In genomic region chr1:167722870-167723251, GRCh38 we compare ENCODE assay signal across 8 cellular contexts. TPM values are rescaled to one million over a fixed set of nuclear protein-coding genes. Genes with fewer than 3 reads are reported as not detected.
A peak's percentile ranks its signal among the peaks of the same experiment; 100 is the strongest.
DNase-seq lines count a peak whose midpoint lies in the region; ATAC-seq and TF ChIP-seq lines count a peak whose summit lies in the region.

No MANE protein-coding gene starts in this region.

- H3K4me3 Mint-ChIP-seq in activated T-helper 1 cell treated with anti-CD3 and anti-CD28 coated beads, Interleukin-12 subunit alpha, Interleukin-12 subunit beta, Interleukin-2, Interleukin-4 antibody, amounts not matched to agents 30 ng/mL and 10 ng/mL and 1 ng/mL, durations not matched to agents 14 hours and 24 hours and 36 hours = peak overlapping the region; percentile 85

- POLR2A ChIA-PET in SK-N-SH (lab: Yijun Ruan, JAX) = no interaction called here

- peaks cover 11 to 22% of the 10 kb centered on the region in 2 experiments; a peak in 3 of 4 replicates for H3K4me1 ChIP-seq in SK-N-SH (ENCODE audit: control insufficient read depth in 1 of 2, insufficient read depth in 2 of 2, low read depth in 1 of 2, low read length in 1 of 2)
- peaks cover 38% of the 10 kb centered on the region for H3K4me1 ChIP-seq in iPS-20b (ENCODE audit: insufficient read depth, low read length)
- H3K4me1 ChIP-seq in subcutaneous abdominal adipose tissue (ENCODE audit: control insufficient read depth in 5 of 5, insufficient read depth in 5 of 5, low read length in 5 of 5) = peaks cover 8 to 56% (median 51%) of the 10 kb centered on the region in 5 donors

- peaks cover 59% of the 10 kb centered on the region for H3K79me2 ChIP-seq in SK-N-SH (ENCODE audit: insufficient read depth)

- H3K4me3 ChIP-seq in SK-N-SH (ENCODE audit: low read depth in 2 of 2, low read length in 1 of 2) (peak overlapping the region; percentile 70 to 90), iPS-20b (ENCODE audit: low read length) (peak overlapping the region; percentile 96), subcutaneous abdominal adipose tissue (ENCODE audit: low read depth in 1 of 5, low read length in 5 of 5) (peak overlapping the region; percentile 80 to 88 (median 84))

- TF ChIP-seq RAD21 in SK-N-SH (IDR thresholded peaks at IDR 0.05; ENCODE audit: low read length) = no peak

- H3F3A ChIP-seq in SK-N-SH (replicated peaks; ENCODE audit: insufficient read depth) = no peaks in the 10 kb centered on the region

- H3K9me2 ChIP-seq in SK-N-SH = no peaks in the 10 kb centered on the region

- no peaks in the 10 kb centered on the region for H3K9me3 Mint-ChIP-seq in activated T-helper 1 cell treated with anti-CD3 and anti-CD28 coated beads, Interleukin-12 subunit alpha, Interleukin-12 subunit beta, Interleukin-2, Interleukin-4 antibody, amounts not matched to agents 30 ng/mL and 10 ng/mL and 1 ng/mL, durations not matched to agents 14 hours and 24 hours and 36 hours

- peak overlapping the region; percentile 44 for H2AFZ ChIP-seq in SK-N-SH (ENCODE audit: low read depth)

- H3K27me3 ChIP-seq in SK-N-SH (ENCODE audit: insufficient read depth) (no peaks in the 10 kb centered on the region), iPS-20b (ENCODE audit: insufficient read depth, low read length) (peaks cover 9% of the 10 kb centered on the region; the same call in 1 of the 2 replicates), subcutaneous abdominal adipose tissue (ENCODE audit: control insufficient read depth in 5 of 5, insufficient read depth in 4 of 5, low read length in 5 of 5) (no peaks in the 10 kb centered on the region)

- DNase-seq in SK-N-SH (no peak), NCI-H1092 (lab: John Stamatoyannopoulos, UW) (no peak), midbrain (lab: John Stamatoyannopoulos, UW) (no peak), globus pallidus (ENCODE audit: low spot score) (no peak)
- no peak for DNase-seq in activated T-helper 1 cell treated with anti-CD3 and anti-CD28 coated beads, Interleukin-12 subunit alpha, Interleukin-12 subunit beta, Interleukin-2, Interleukin-4 antibody, amounts not matched to agents 30 ng/mL and 10 ng/mL and 1 ng/mL, durations not matched to agents 14 hours and 24 hours and 36 hours (ENCODE audit: low spot score)

- peak overlapping the region; percentile 74 to 76; a peak in 3 of 4 replicates for H3K27ac ChIP-seq in SK-N-SH (ENCODE audit: low read depth in 2 of 2, low read length in 1 of 2)
- H3K27ac ChIP-seq in iPS-20b (ENCODE audit: low read length) = peak overlapping the region; percentile 1
- peak overlapping the region; percentile 91 for H3K27ac ChIP-seq in subcutaneous abdominal adipose tissue (ENCODE audit: low read depth, low read length)

- peaks cover 71% of the 10 kb centered on the region for H3K4me1 Mint-ChIP-seq in activated T-helper 1 cell treated with anti-CD3 and anti-CD28 coated beads, Interleukin-12 subunit alpha, Interleukin-12 subunit beta, Interleukin-2, Interleukin-4 antibody, amounts not matched to agents 30 ng/mL and 10 ng/mL and 1 ng/mL, durations not matched to agents 14 hours and 24 hours and 36 hours (ENCODE audit: low read depth)

- no peak for TF ChIP-seq EP300 in SK-N-SH (IDR thresholded peaks at IDR 0.05; ENCODE audit: borderline replicate concordance in 1 of 2, low read depth in 1 of 2, low read length in 1 of 2)

- H3K9ac ChIP-seq in SK-N-SH (peak overlapping the region; percentile 73), iPS-20b (ENCODE audit: low read depth, low read length) (peak overlapping the region; percentile 88; the same call in 1 of the 2 replicates), subcutaneous abdominal adipose tissue (ENCODE audit: low read length in 5 of 5) (peak overlapping the region; percentile 43 to 95 (median 83))

- ATAC-seq in SK-N-SH treated with all-trans-retinoic acid at 6 μM for 48 hours = no peak

- no peaks in the 10 kb centered on the region for H3K36me3 ChIP-seq in SK-N-SH (replicated peaks in 1 of 2; ENCODE audit: control insufficient read depth in 1 of 2, insufficient read depth in 2 of 2, low read length in 1 of 2)
- no peaks in the 10 kb centered on the region for H3K36me3 ChIP-seq in iPS-20b (ENCODE audit: insufficient read depth, low read depth, low read length)
- H3K36me3 ChIP-seq in subcutaneous abdominal adipose tissue (ENCODE audit: control insufficient read depth in 5 of 5, insufficient read depth in 5 of 5, low read length in 5 of 5) = no peaks in the 10 kb centered on the region

- H3K27ac Mint-ChIP-seq in activated T-helper 1 cell treated with anti-CD3 and anti-CD28 coated beads, Interleukin-12 subunit alpha, Interleukin-12 subunit beta, Interleukin-2, Interleukin-4 antibody, amounts not matched to agents 30 ng/mL and 10 ng/mL and 1 ng/mL, durations not matched to agents 14 hours and 24 hours and 36 hours = peak overlapping the region; percentile 59

- no peaks in the 10 kb centered on the region for H3K9me3 ChIP-seq in SK-N-SH
- H3K9me3 ChIP-seq in iPS-20b (ENCODE audit: insufficient read depth, low read depth, low read length) = no peaks in the 10 kb centered on the region
- H3K9me3 ChIP-seq in subcutaneous abdominal adipose tissue (ENCODE audit: control insufficient read depth in 5 of 5, low read length in 5 of 5) = no peaks in the 10 kb centered on the region

- peak overlapping the region; percentile 83 for H3K4me2 ChIP-seq in SK-N-SH

- H3K27me3 Mint-ChIP-seq in activated T-helper 1 cell treated with anti-CD3 and anti-CD28 coated beads, Interleukin-12 subunit alpha, Interleukin-12 subunit beta, Interleukin-2, Interleukin-4 antibody, amounts not matched to agents 30 ng/mL and 10 ng/mL and 1 ng/mL, durations not matched to agents 14 hours and 24 hours and 36 hours (ENCODE audit: insufficient read depth) = no peaks in the 10 kb centered on the region

- CTCF ChIA-PET in SK-N-SH (lab: Yijun Ruan, JAX) = interaction anchor here (1.0 to 1.8 kb wide), 3 partner anchors 9 to 80 kb away, joined by 3 to 8 read pairs (median 4); no protein-coding TSS in a partner anchor

- peaks cover 38% of the 10 kb centered on the region for H4K20me1 ChIP-seq in SK-N-SH (ENCODE audit: insufficient read depth)

- TF ChIP-seq CTCF in SK-N-SH (IDR thresholded peaks at IDR 0.05) = no peak

- H3K36me3 Mint-ChIP-seq in activated T-helper 1 cell treated with anti-CD3 and anti-CD28 coated beads, Interleukin-12 subunit alpha, Interleukin-12 subunit beta, Interleukin-2, Interleukin-4 antibody, amounts not matched to agents 30 ng/mL and 10 ng/mL and 1 ng/mL, durations not matched to agents 14 hours and 24 hours and 36 hours (ENCODE audit: low read depth) = peaks cover 11% of the 10 kb centered on the region

- intact Hi-C loops in activated T-helper 1 cell treated with anti-CD3 and anti-CD28 coated beads, Interleukin-12 subunit alpha, Interleukin-12 subunit beta, Interleukin-2, Interleukin-4 antibody, amounts not matched to agents 30 ng/mL and 10 ng/mL and 1 ng/mL, durations not matched to agents 14 hours and 24 hours and 36 hours (cut with micrococcal nuclease) = loop anchor here (1.0 to 5.0 kb wide), 2 partner anchors 9 to 504 kb away; partner anchors contain the start of gene SFT2D2

- 8% methylated on average over 4 of the region's 4 CpGs for WGBS in SK-N-SH (ENCODE audit: low lambda C conversion rate)

TF ChIP-seq in SK-N-SH, 30 proteins besides CTCF, POLR2A, EP300 and RAD21 (continues in another document):
- TF ChIP-seq YY1 (IDR thresholded peaks at IDR 0.05; ENCODE audit: low read depth) (no peak), USF1 (IDR thresholded peaks at IDR 0.05; ENCODE audit: borderline replicate concordance, low read depth) (no peak), GATA2 (CRISPR knock-in tag; IDR thresholded peaks at IDR 0.05) (no peak), PBX3 (IDR thresholded peaks at IDR 0.05) (no peak)

TF ChIP-seq in SK-N-SH treated with all-trans-retinoic acid at 6 μM for 48 hours, 23 proteins besides CTCF, POLR2A, EP300 and RAD21:
- no peak for TF ChIP-seq CSRNP3 (CRISPR knock-in tag; IDR thresholded peaks at IDR 0.05)

RNA-seq across cellular contexts. Expression of gene MPZL1, which starts 1.1 kb away (rescaled TPM):
- polyA plus RNA-seq in SK-N-SH (2012; rRNA removed) = 27.3 and 34.4 TPM in 2 replicates
- 34.9 and 39.9 TPM in 2 replicates for polyA plus RNA-seq in SK-N-SH (2012; cell fraction: cytosol; rRNA removed)
- 17.1 and 32.0 TPM in 2 replicates for polyA plus RNA-seq in SK-N-SH (2012; cell fraction: nucleus; rRNA removed)
- 40.8 and 40.9 TPM in 2 replicates for total RNA-seq in activated T-helper 1 cell treated with anti-CD3 and anti-CD28 coated beads, Interleukin-12 subunit alpha, Interleukin-12 subunit beta, Interleukin-2, Interleukin-4 antibody, amounts not matched to agents 30 ng/mL and 10 ng/mL and 1 ng/mL, durations not matched to agents 14 hours and 24 hours and 36 hours

Comparison
In these comparisons a context has a peak if more than half of its experiments do, and no peak if none do; other contexts are left out.
1. H3K27ac ChIP-seq: peak in every context shown above with its lines; median percentile 91 in subcutaneous abdominal adipose tissue; 75 in SK-N-SH; 1 in iPS-20b.